19 cellular contexts compared by ENCODE assay signal in the genomic region with DNA sequence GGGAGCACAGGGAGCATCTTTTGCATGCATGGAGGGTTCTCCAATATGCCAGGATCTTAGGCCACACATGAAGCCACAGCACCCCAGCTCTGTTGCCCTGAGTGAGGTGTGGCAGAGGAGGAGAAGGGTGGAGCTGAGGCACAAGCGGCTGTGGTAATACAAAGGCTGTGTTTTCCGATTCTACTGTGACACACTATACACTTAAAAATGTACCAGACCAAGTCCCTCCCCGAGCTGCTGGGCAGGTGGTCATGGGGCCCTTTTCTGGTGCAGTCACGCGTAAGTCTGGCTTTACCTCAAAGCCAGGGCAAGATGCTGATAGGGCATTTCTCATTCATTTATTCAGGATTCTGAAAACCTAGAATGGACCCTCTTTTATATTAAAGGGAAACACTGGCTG. TPM values are rescaled to one million over a fixed set of nuclear protein-coding genes. Genes with fewer than 3 reads are reported as not detected.
DNase-seq lines count a peak whose midpoint lies in the region; ATAC-seq, FAIRE-seq and TF ChIP-seq lines count a peak whose summit lies in the region.
"Had no signal": no experiment of that assay in that cellular context is flagged by ENCODE, and none has a peak within 500 bp of the region (broad histone marks: within the 10 kb centered on the region; RNA-seq: fewer than 3 reads in every experiment).

No MANE protein-coding gene starts in this region.

- H3K4me1 Mint-ChIP-seq in astrocyte (ENCODE audit: low read depth, unreplicated experiment) = no peaks in the 10 kb centered on the region

- H2BK120ac ChIP-seq in neuronal stem cell (ENCODE audit: low read depth, low read length) = no peak overlapping the region

- no peak overlapping the region for H2BK15ac ChIP-seq in neuronal stem cell (ENCODE audit: low read length)

- no peak for TF ChIP-seq POLR2A in Peyer's patch (IDR thresholded peaks at IDR 0.05)

- H2AFZ ChIP-seq in astrocyte (ENCODE audit: low read depth, low read length) = peak overlapping the region; percentile 49
- no peak overlapping the region for H2AFZ ChIP-seq in neuronal stem cell (ENCODE audit: low read length)

- H3K79me1 ChIP-seq in neuronal stem cell (ENCODE audit: low read depth, low read length) = no peaks in the 10 kb centered on the region

- H3K4ac ChIP-seq in neuronal stem cell (ENCODE audit: low read length) = no peak overlapping the region

- no peak overlapping the region for H2BK5ac ChIP-seq in neuronal stem cell (ENCODE audit: low read length)

- H3K27me3 Mint-ChIP-seq in astrocyte (ENCODE audit: low read depth, unreplicated experiment) = peaks cover 5% of the 10 kb centered on the region

- H3K4me3 ChIP-seq in astrocyte (ENCODE audit: insufficient read depth, low read depth, low read length) (no peak overlapping the region), neuronal stem cell (ENCODE audit: low read length in 2 of 2) (no peak overlapping the region), heart right ventricle (no peak overlapping the region), Peyer's patch (no peak overlapping the region)
- H3K4me3 ChIP-seq: gastrocnemius medialis had no signal

- H3K9me3 ChIP-seq in astrocyte (ENCODE audit: insufficient read depth, low read depth, low read length) (no peaks in the 10 kb centered on the region), neuronal stem cell (replicated peaks in 1 of 2; ENCODE audit: control insufficient read depth in 2 of 2, insufficient read depth in 1 of 2, low read depth in 1 of 2, low read length in 2 of 2) (peaks cover 0 to 26% of the 10 kb centered on the region in 2 donors), heart right ventricle (no peaks in the 10 kb centered on the region), Peyer's patch (no peaks in the 10 kb centered on the region)
- H3K9me3 ChIP-seq: gastrocnemius medialis, SK-N-SH had no signal

- H2AK5ac ChIP-seq in neuronal stem cell (ENCODE audit: low read depth, low read length) = no peak overlapping the region

- no peaks in the 10 kb centered on the region for H3K9me3 Mint-ChIP-seq in astrocyte (ENCODE audit: unreplicated experiment)
- H3K9me3 Mint-ChIP-seq: activated naive CD4-positive, alpha-beta T cell treated with anti-CD3 and anti-CD28 coated beads for 36 hours had no signal

- no peak overlapping the region for H4K91ac ChIP-seq in neuronal stem cell (ENCODE audit: low read depth, low read length, poor library complexity)

- intact Hi-C loops in heart right ventricle (cut with DNase I) = no loop called here

- H3K4me2 ChIP-seq in astrocyte (ENCODE audit: low read length) (no peak overlapping the region), neuronal stem cell (ENCODE audit: insufficient read depth, low read length, poor library complexity, severe bottlenecking) (no peak overlapping the region)
- H3K4me2 ChIP-seq: SK-N-SH had no signal

- DNase-seq in NCI-H1092 treated with DMSO at 0.1 percent for 48 hours (lab: John Stamatoyannopoulos, UW) (peak; percentile 11), NCI-H1092 (lab: John Stamatoyannopoulos, UW) (no peak), NCI-H510A (lab: John Stamatoyannopoulos, UW) (peak; percentile 27), astrocyte (ENCODE audit: low read depth) (no peak), neuronal stem cell (ENCODE audit: low spot score) (peak; percentile 23), heart right ventricle (no peak), Peyer's patch (no peak)
- DNase-seq: activated CD4-positive, alpha-beta T cell treated with anti-CD3 and anti-CD28 coated beads for 36 hours; activated naive CD4-positive, alpha-beta T cell treated with anti-CD3 and anti-CD28 coated beads for 36 hours; gastrocnemius medialis; Karpas-422; mammary epithelial cell; naive thymus-derived CD8-positive, alpha-beta T cell; SK-N-SH; stimulated activated naive CD8-positive, alpha-beta T cell treated with anti-CD3 and anti-CD28 coated beads, Interleukin-15, Interleukin-2, amounts not matched to agents 100 U/mL and 50 U/mL, for 24 hours had no signal

- TF ChIP-seq CTCF in astrocyte (IDR thresholded peaks at IDR 0.05; ENCODE audit: insufficient read depth, low read depth, low read length) (no peak), heart right ventricle (IDR thresholded peaks at IDR 0.05) (no peak), Peyer's patch (IDR thresholded peaks at IDR 0.05) (no peak)

- no peaks in the 10 kb centered on the region for H3K4me1 ChIP-seq in astrocyte (ENCODE audit: insufficient read depth, low read length)
- H3K4me1 ChIP-seq in neuronal stem cell (ENCODE audit: control insufficient read depth in 2 of 2, insufficient read depth in 1 of 2, low read depth in 1 of 2, low read length in 2 of 2) = peaks cover 6 to 34% of the 10 kb centered on the region in 2 donors
- peaks cover 0 to 17% (median 11%) of the 10 kb centered on the region in 9 donors for H3K4me1 ChIP-seq in heart right ventricle
- peaks cover 0 to 10% (median 4%) of the 10 kb centered on the region in 4 donors for H3K4me1 ChIP-seq in Peyer's patch

- ATAC-seq in heart right ventricle (no peak), GM19467 (IDR thresholded peaks at IDR 0.05; ENCODE audit: unreplicated experiment) (no peak)
- ATAC-seq: activated CD4-positive, alpha-beta T cell treated with anti-CD3 and anti-CD28 coated beads for 36 hours; gastrocnemius medialis; naive thymus-derived CD8-positive, alpha-beta T cell; stimulated activated naive CD8-positive, alpha-beta T cell treated with anti-CD3 and anti-CD28 coated beads, Interleukin-15, Interleukin-2, amounts not matched to agents 100 U/mL and 50 U/mL, for 24 hours had no signal

- H3K27me3 ChIP-seq in astrocyte (ENCODE audit: insufficient read depth, low read length) (peaks cover 12% of the 10 kb centered on the region), neuronal stem cell (ENCODE audit: control insufficient read depth in 3 of 3, insufficient read depth in 3 of 3, low read depth in 1 of 3, low read length in 3 of 3) (peaks cover 0 to 2% (median 0%) of the 10 kb centered on the region in 3 experiments), heart right ventricle (peaks cover 5 to 52% (median 44%) of the 10 kb centered on the region in 7 donors), Peyer's patch (peaks cover 0 to 10% of the 10 kb centered on the region in 2 donors)

- H3K27ac ChIP-seq in astrocyte (ENCODE audit: low read depth, low read length) = no peak overlapping the region
- H3K27ac ChIP-seq in neuronal stem cell (replicated peaks; ENCODE audit: low read length) = no peak overlapping the region
- H3K27ac ChIP-seq in heart right ventricle = no peak overlapping the region
- no peak overlapping the region for H3K27ac ChIP-seq in Peyer's patch
- H3K27ac ChIP-seq: epithelial cell of prostate, gastrocnemius medialis, HL-60 had no signal

- WGBS in neuronal stem cell (ENCODE audit: extremely low coverage in 2 of 2, insufficient read length in 2 of 2, insufficient replicate concordance in 1 of 2), 2 donors = no CpG with 5 or more reads among the region's 5 CpGs
- 61 to 64% methylated on average over 5 of the region's 5 CpGs for WGBS in heart right ventricle, 2 donors

- no peak overlapping the region for H3K18ac ChIP-seq in neuronal stem cell (ENCODE audit: low read length)

- H4K8ac ChIP-seq in neuronal stem cell (ENCODE audit: low read depth, low read length) = no peak overlapping the region

- H3K36me3 ChIP-seq in astrocyte (ENCODE audit: insufficient read depth, low read length) = no peaks in the 10 kb centered on the region
- H3K36me3 ChIP-seq in neuronal stem cell (replicated peaks in 1 of 2; ENCODE audit: control insufficient read depth in 2 of 2, insufficient read depth in 2 of 2, low read length in 2 of 2) = no peaks in the 10 kb centered on the region
- H3K36me3 ChIP-seq in heart right ventricle = no peaks in the 10 kb centered on the region
- H3K36me3 ChIP-seq in Peyer's patch = no peaks in the 10 kb centered on the region
- H3K36me3 ChIP-seq: gastrocnemius medialis had no signal

- no peak overlapping the region for H3K4me3 Mint-ChIP-seq in astrocyte (ENCODE audit: unreplicated experiment)
- H3K4me3 Mint-ChIP-seq: activated CD4-positive, alpha-beta T cell treated with anti-CD3 and anti-CD28 coated beads for 36 hours; activated naive CD4-positive, alpha-beta T cell treated with anti-CD3 and anti-CD28 coated beads for 36 hours; naive thymus-derived CD8-positive, alpha-beta T cell had no signal

- H3K36me3 Mint-ChIP-seq in astrocyte (ENCODE audit: low read depth, unreplicated experiment) = no peaks in the 10 kb centered on the region

- H2BK12ac ChIP-seq in neuronal stem cell (ENCODE audit: low read length) = no peak overlapping the region

- H3K23ac ChIP-seq in neuronal stem cell (ENCODE audit: low read depth, low read length, poor library complexity) = no peak overlapping the region

- no peaks in the 10 kb centered on the region for H3K79me2 ChIP-seq in astrocyte (ENCODE audit: insufficient read depth, low read length)

- H3K9ac ChIP-seq in astrocyte (ENCODE audit: low read length) = no peak overlapping the region
- no peak overlapping the region for H3K9ac ChIP-seq in neuronal stem cell (ENCODE audit: low read depth, low read length, poor library complexity)
- H3K9ac ChIP-seq: SK-N-SH had no signal

- no peak overlapping the region for H3K27ac Mint-ChIP-seq in astrocyte (ENCODE audit: unreplicated experiment)
- H3K27ac Mint-ChIP-seq: activated CD4-positive, alpha-beta T cell treated with anti-CD3 and anti-CD28 coated beads for 36 hours; activated naive CD4-positive, alpha-beta T cell treated with anti-CD3 and anti-CD28 coated beads for 36 hours; naive thymus-derived CD8-positive, alpha-beta T cell had no signal

- H3K14ac ChIP-seq in neuronal stem cell (ENCODE audit: low read length) = no peak overlapping the region

- H4K20me1 ChIP-seq in astrocyte (ENCODE audit: insufficient read depth, low read length) = no peaks in the 10 kb centered on the region

- FAIRE-seq in astrocyte (lab: Jason Lieb, UNC) = no peak

RNA-seq across cellular contexts. Expression of a gene that starts 3.7 kb away (rescaled TPM):
- total RNA-seq in astrocyte = 5.4 and 10.0 TPM in 2 replicates
- polyA plus RNA-seq in neuronal stem cell (2013, experiment 1 of 2) = 12.6 TPM
- 12.8 TPM for polyA plus RNA-seq in neuronal stem cell (2013, experiment 2 of 2)
- total RNA-seq in heart right ventricle = 1 to 10 TPM in 1 of 10 donors, under 1 TPM in 4, not detected in 5; 0.31 to 1.4 (median 0.53) TPM
- under 1 TPM in 1 of 2 donors, not detected in 1; 0.03 TPM for polyA plus RNA-seq in heart right ventricle
- 1 to 10 TPM in 3 of 4 donors, under 1 TPM in 1; 0.28 to 6.5 (median 3.7) TPM for total RNA-seq in Peyer's patch
- total RNA-seq: activated naive CD4-positive, alpha-beta T cell treated with anti-CD3 and anti-CD28 coated beads for 36 hours; OCI-LY7 had no signal

RNA-seq across cellular contexts. Expression of a gene that starts 32.9 kb away (rescaled TPM):
- 25.4 and 26.9 TPM in 2 replicates for total RNA-seq in astrocyte
- 7.0 TPM for polyA plus RNA-seq in neuronal stem cell (2013, experiment 1 of 2)
- polyA plus RNA-seq in neuronal stem cell (2013, experiment 2 of 2) = 7.3 TPM
- 10 to 100 TPM; 15.2 to 26.7 (median 19.6) TPM for total RNA-seq in heart right ventricle
- 1 to 10 TPM; 5.8 to 9.8 TPM for polyA plus RNA-seq in heart right ventricle
- 10 to 100 TPM; 10.8 to 21.9 (median 15.0) TPM for total RNA-seq in Peyer's patch

Comparison
In these comparisons a context has a peak if more than half of its experiments do, and no peak if none do; other contexts are left out.
1. DNase-seq: peak in NCI-H1092 treated with DMSO at 0.1 percent for 48 hours (single experiment), NCI-H510A (single experiment) and neuronal stem cell (single experiment); none in NCI-H1092 (single experiment), astrocyte (single experiment), heart right ventricle (0 of 2) and Peyer's patch (0 of 3).